9 cellular contexts compared by ENCODE assay signal in the genomic region with DNA sequence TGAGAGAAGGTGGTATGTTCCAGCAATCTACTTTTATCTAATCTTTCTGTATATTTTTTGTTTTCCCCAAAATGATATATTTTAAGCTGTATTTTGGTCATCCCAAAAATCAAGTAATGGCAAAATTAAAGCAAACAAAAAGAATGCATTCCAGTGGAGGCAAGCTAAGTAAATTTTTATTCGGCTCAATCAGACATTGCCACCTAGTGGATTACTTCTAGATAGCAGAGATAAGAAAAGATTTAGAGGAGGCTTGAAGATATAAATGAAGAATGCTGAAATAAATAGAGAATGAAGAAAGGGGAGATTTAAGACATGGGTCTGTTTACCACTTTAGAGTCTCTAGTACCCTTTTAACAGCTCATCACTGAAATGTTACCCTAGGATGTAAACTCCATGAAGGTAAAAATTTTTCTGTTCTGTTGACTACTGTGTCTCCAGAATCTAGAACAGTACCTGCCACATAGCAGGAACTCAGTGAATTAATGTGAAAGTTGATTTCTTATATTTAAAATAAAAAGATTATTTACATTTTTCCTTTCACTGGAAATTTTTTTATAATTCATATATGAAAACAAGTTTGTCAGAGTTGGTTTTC.
DNase-seq lines count a peak whose midpoint lies in the region; ATAC-seq, FAIRE-seq and TF ChIP-seq lines count a peak whose summit lies in the region.
"Had no signal": no experiment of that assay in that cellular context is flagged by ENCODE, and none has a peak within 500 bp of the region (broad histone marks: within the 10 kb centered on the region; RNA-seq: fewer than 3 reads in every experiment).

No MANE protein-coding gene starts in this region.

- H3K36me3 ChIP-seq in fibroblast of lung (ENCODE audit: control insufficient read depth, insufficient read depth, low read length) (no peaks in the 10 kb centered on the region), psoas muscle (ENCODE audit: insufficient read depth in 1 of 2, low read depth in 1 of 2) (no peaks in the 10 kb centered on the region)
- H3K36me3 ChIP-seq: BLaER1 treated with 17β-estradiol and CSF1 and Interleukin-3, amounts not matched to agents 10 nM and 100 nM had no signal

- peak; percentile 29 for DNase-seq in NCI-H1436 (lab: John Stamatoyannopoulos, UW)
- no peak for DNase-seq in NCI-H1436 treated with DMSO at 0.1 percent for 48 hours (lab: John Stamatoyannopoulos, UW)
- DNase-seq in RCC 7860 (ENCODE audit: low spot score) = peak; percentile 23
- DNase-seq in fibroblast of lung (ENCODE audit: low read depth in 2 of 2) = peak; percentile 37 to 71
- no peak for DNase-seq in psoas muscle
- DNase-seq in activated CD4-positive, alpha-beta memory T cell treated with anti-CD3 and anti-CD28 coated beads for 36 hours = no peak

- no peaks in the 10 kb centered on the region for H3K4me1 ChIP-seq in fibroblast of lung (ENCODE audit: control insufficient read depth, extremely low read depth, insufficient read depth, low read length)
- no peaks in the 10 kb centered on the region for H3K4me1 ChIP-seq in psoas muscle
- H3K4me1 ChIP-seq: BLaER1 treated with 17β-estradiol and CSF1 and Interleukin-3, amounts not matched to agents 10 nM and 100 nM had no signal

- no peak overlapping the region for H3K4me3 Mint-ChIP-seq in activated CD4-positive, alpha-beta memory T cell treated with anti-CD3 and anti-CD28 coated beads for 36 hours

- FAIRE-seq in RCC 7860 (lab: Jason Lieb, UNC) = peak; percentile 74

- no peaks in the 10 kb centered on the region for H3K79me2 ChIP-seq in fibroblast of lung (ENCODE audit: control insufficient read depth, insufficient read depth, low read length)

- H3K9ac ChIP-seq in fibroblast of lung (ENCODE audit: insufficient read depth, low read length) = no peak overlapping the region
- H3K9ac ChIP-seq: BLaER1 treated with 17β-estradiol and CSF1 and Interleukin-3, amounts not matched to agents 10 nM and 100 nM had no signal

- H3K27ac Mint-ChIP-seq in activated CD4-positive, alpha-beta memory T cell treated with anti-CD3 and anti-CD28 coated beads for 36 hours = no peak overlapping the region

- POLR2A ChIA-PET in activated CD4-positive, alpha-beta memory T cell treated with anti-CD3 and anti-CD28 coated beads for 36 hours (lab: Charles Lee) = no interaction called here

- H3K4me3 ChIP-seq in fibroblast of lung (replicated peaks in 1 of 4; ENCODE audit: control extremely low read depth in 1 of 4, insufficient read depth in 1 of 4, low read depth in 3 of 4, low read length in 4 of 4) (no peak overlapping the region), psoas muscle (no peak overlapping the region)
- H3K4me3 ChIP-seq: BLaER1 treated with 17β-estradiol and CSF1 and Interleukin-3, amounts not matched to agents 10 nM and 100 nM had no signal

- 0 to 5% (median 1%) methylated on average over 1 of the region's 1 CpG for WGBS in psoas muscle, 3 donors

- no peak overlapping the region for H3K27ac ChIP-seq in fibroblast of lung (ENCODE audit: insufficient read depth, low read length)
- H3K27ac ChIP-seq in psoas muscle = no peak overlapping the region
- H3K27ac ChIP-seq: BLaER1 treated with 17β-estradiol and CSF1 and Interleukin-3, amounts not matched to agents 10 nM and 100 nM had no signal

- H3K27me3 Mint-ChIP-seq in activated CD4-positive, alpha-beta memory T cell treated with anti-CD3 and anti-CD28 coated beads for 36 hours = peaks cover 7% of the 10 kb centered on the region

- H2AFZ ChIP-seq in fibroblast of lung (ENCODE audit: low read length) = no peak overlapping the region

- CTCF ChIA-PET in activated CD4-positive, alpha-beta memory T cell treated with anti-CD3 and anti-CD28 coated beads for 36 hours (lab: Charles Lee) = interaction anchor here (0.6 to 3.2 kb wide), 17 partner anchors 8 to 505 kb away, joined by 3 to 22 read pairs (median 6); no protein-coding TSS in a partner anchor

- H4K20me1 ChIP-seq in fibroblast of lung (ENCODE audit: control insufficient read depth, extremely low read depth, insufficient read depth, low read length) = no peaks in the 10 kb centered on the region
- H4K20me1 ChIP-seq: BLaER1 treated with 17β-estradiol and CSF1 and Interleukin-3, amounts not matched to agents 10 nM and 100 nM had no signal

- H3K27me3 ChIP-seq in fibroblast of lung (ENCODE audit: control insufficient read depth, insufficient read depth, low read length) (no peaks in the 10 kb centered on the region), psoas muscle (ENCODE audit: insufficient read depth in 3 of 3, low read length in 2 of 3) (no peaks in the 10 kb centered on the region)
- H3K27me3 ChIP-seq: BLaER1 treated with 17β-estradiol and CSF1 and Interleukin-3, amounts not matched to agents 10 nM and 100 nM had no signal

- no peak overlapping the region for H3K4me2 ChIP-seq in fibroblast of lung (ENCODE audit: extremely low read depth, insufficient read depth, low read length)
- H3K4me2 ChIP-seq: BLaER1 treated with 17β-estradiol and CSF1 and Interleukin-3, amounts not matched to agents 10 nM and 100 nM had no signal

- H3K9me3 ChIP-seq in fibroblast of lung (ENCODE audit: control insufficient read depth, insufficient read depth, low read depth, low read length) = no peaks in the 10 kb centered on the region
- no peaks in the 10 kb centered on the region for H3K9me3 ChIP-seq in psoas muscle
- H3K9me3 ChIP-seq: BLaER1 treated with 17β-estradiol and CSF1 and Interleukin-3, amounts not matched to agents 10 nM and 100 nM had no signal

- intact Hi-C loops in psoas muscle (cut with DNase I) = loop anchor here in 1 of 2 donors (5.0 kb wide), 3 partner anchors 86 to 301 kb away; a partner anchor contains a TSS
- intact Hi-C loops in activated CD4-positive, alpha-beta memory T cell treated with anti-CD3 and anti-CD28 coated beads for 36 hours (cut with micrococcal nuclease) = loop anchor here (1.0 kb wide), 2 partner anchors 172 to 305 kb away; no protein-coding TSS in a partner anchor

- H3K9me3 Mint-ChIP-seq in activated CD4-positive, alpha-beta memory T cell treated with anti-CD3 and anti-CD28 coated beads for 36 hours = no peaks in the 10 kb centered on the region

- TF ChIP-seq CTCF in fibroblast of lung (conservative IDR thresholded peaks at IDR 0.05 in 1 of 2, IDR thresholded peaks at IDR 0.05 in 1 of 2; ENCODE audit: low read depth in 1 of 2, low read length in 2 of 2) (peak; percentile 64 to 69), psoas muscle (IDR thresholded peaks at IDR 0.05) (peak; percentile 72)

- no peaks in the 10 kb centered on the region for H3K36me3 Mint-ChIP-seq in activated CD4-positive, alpha-beta memory T cell treated with anti-CD3 and anti-CD28 coated beads for 36 hours

- H3K4me1 Mint-ChIP-seq in activated CD4-positive, alpha-beta memory T cell treated with anti-CD3 and anti-CD28 coated beads for 36 hours (ENCODE audit: low read depth) = no peaks in the 10 kb centered on the region

- peak; percentile 63 for ATAC-seq in HG03342 (IDR thresholded peaks at IDR 0.05; ENCODE audit: unreplicated experiment)
- peak in 1 of 4 donors; percentile 56 for ATAC-seq in psoas muscle
- no peak for ATAC-seq in GM18517 (IDR thresholded peaks at IDR 0.05; ENCODE audit: unreplicated experiment)

Comparison
In these comparisons a context has a peak if more than half of its experiments do, and no peak if none do; other contexts are left out.
1. DNase-seq: peak in NCI-H1436 (single experiment), RCC 7860 (single experiment) and fibroblast of lung (2 of 2); none in NCI-H1436 treated with DMSO at 0.1 percent for 48 hours (single experiment), psoas muscle (0 of 2) and activated CD4-positive, alpha-beta memory T cell treated with anti-CD3 and anti-CD28 coated beads for 36 hours (single experiment).